In genomic region chr9:69140123-69140741, GRCh38 we compare ENCODE assay signal across 30 cellular contexts.
"Had no signal": no experiment of that assay in that cellular context is flagged by ENCODE, and none has a peak within 500 bp of the region (broad histone marks: within the 10 kb centered on the region; RNA-seq: fewer than 3 reads in every experiment).

No MANE protein-coding gene starts in this region.

- H3K4me3 ChIP-seq: ovary, prostate gland, sigmoid colon, thoracic aorta, uterus had no signal

- ATAC-seq: activated T-helper 17 cell treated with anti-CD3 and anti-CD28 coated beads, Interleukin-2, amount 50 U/mL, for 72 hours; left lobe of liver; stimulated activated effector memory CD8-positive, alpha-beta T cell treated with anti-CD3 and anti-CD28 coated beads, Interleukin-12 subunit alpha, Interleukin-12 subunit beta, amount 100 ng/mL, for 72 hours had no signal

- H3K27ac ChIP-seq: brain microvascular endothelial cell, ovary, prostate gland, sigmoid colon, thoracic aorta, uterus had no signal

- H3K27ac Mint-ChIP-seq: activated T-cell treated with anti-CD3 and anti-CD28 coated beads, Interleukin-2, amount 50 U/mL, for 24 hours; activated T-helper 17 cell treated with anti-CD3 and anti-CD28 coated beads, Interleukin-2, amount 50 U/mL, for 72 hours; dendritic cell treated with granulocyte-macrophage colony-stimulating factor and Interleukin-4, amounts not matched to agents 40 ng/mL and 50 ng/mL, for 4 days; nephron; stimulated activated effector memory CD8-positive, alpha-beta T cell treated with anti-CD3 and anti-CD28 coated beads, Interleukin-12 subunit alpha, Interleukin-12 subunit beta, amount 100 ng/mL, for 72 hours; stimulated activated naive CD8-positive, alpha-beta T cell treated with anti-CD3 and anti-CD28 coated beads, Interleukin-15, Interleukin-2, amounts not matched to agents 100 ng/mL and 50 ng/mL, for 24 hours; type B pancreatic cell had no signal

- H3K36me3 ChIP-seq: brain microvascular endothelial cell, ovary, prostate gland, sigmoid colon, thoracic aorta, uterus had no signal

- FAIRE-seq: astrocyte, endometrium, small intestine had no signal

- H3K36me3 Mint-ChIP-seq: stimulated activated effector memory CD8-positive, alpha-beta T cell treated with anti-CD3 and anti-CD28 coated beads, Interleukin-12 subunit alpha, Interleukin-12 subunit beta, amount 100 ng/mL, for 72 hours had no signal

- H3K4me1 Mint-ChIP-seq: activated T-helper 17 cell treated with anti-CD3 and anti-CD28 coated beads, Interleukin-2, amount 50 U/mL, for 72 hours; central memory CD8-positive, alpha-beta T cell; stimulated activated effector memory CD8-positive, alpha-beta T cell treated with anti-CD3 and anti-CD28 coated beads, Interleukin-12 subunit alpha, Interleukin-12 subunit beta, amount 100 ng/mL, for 72 hours had no signal

- H3K4me3 Mint-ChIP-seq: activated T-cell treated with anti-CD3 and anti-CD28 coated beads, Interleukin-2, amount 50 U/mL, for 24 hours; activated T-helper 17 cell treated with anti-CD3 and anti-CD28 coated beads, Interleukin-2, amount 50 U/mL, for 72 hours; central memory CD8-positive, alpha-beta T cell; dendritic cell treated with granulocyte-macrophage colony-stimulating factor and Interleukin-4, amounts not matched to agents 40 ng/mL and 50 ng/mL, for 4 days; nephron; stimulated activated effector memory CD8-positive, alpha-beta T cell treated with anti-CD3 and anti-CD28 coated beads, Interleukin-12 subunit alpha, Interleukin-12 subunit beta, amount 100 ng/mL, for 72 hours; stimulated activated naive CD8-positive, alpha-beta T cell treated with anti-CD3 and anti-CD28 coated beads, Interleukin-15, Interleukin-2, amounts not matched to agents 100 ng/mL and 50 ng/mL, for 24 hours; type B pancreatic cell had no signal

- H3K4me1 ChIP-seq: prostate gland, sigmoid colon, uterus had no signal

- H3K9me3 Mint-ChIP-seq: activated T-cell treated with anti-CD3 and anti-CD28 coated beads, Interleukin-2, amount 50 U/mL, for 24 hours; activated T-helper 17 cell treated with anti-CD3 and anti-CD28 coated beads, Interleukin-2, amount 50 U/mL, for 72 hours; central memory CD8-positive, alpha-beta T cell; dendritic cell treated with granulocyte-macrophage colony-stimulating factor and Interleukin-4, amounts not matched to agents 40 ng/mL and 50 ng/mL, for 4 days; nephron; stimulated activated effector memory CD8-positive, alpha-beta T cell treated with anti-CD3 and anti-CD28 coated beads, Interleukin-12 subunit alpha, Interleukin-12 subunit beta, amount 100 ng/mL, for 72 hours; stimulated activated naive CD8-positive, alpha-beta T cell treated with anti-CD3 and anti-CD28 coated beads, Interleukin-15, Interleukin-2, amounts not matched to agents 100 ng/mL and 50 ng/mL, for 24 hours; type B pancreatic cell had no signal

- H3K27me3 ChIP-seq: brain microvascular endothelial cell, ovary, sigmoid colon, uterus had no signal

- H3K9me3 ChIP-seq: ovary, prostate gland, sigmoid colon, thoracic aorta, uterus had no signal

- DNase-seq: activated CD4-positive, alpha-beta T cell treated with anti-CD3 and anti-CD28 coated beads for 4 hours; activated CD4-positive, alpha-beta T cell treated with anti-CD3 and anti-CD28 coated beads, Interleukin-2, amount 50 U/mL, for 48 hours; activated CD8-positive, alpha-beta memory T cell treated with anti-CD3 and anti-CD28 coated beads for 24 hours; activated CD8-positive, alpha-beta memory T cell treated with anti-CD3 and anti-CD28 coated beads, Interleukin-2, amount 50 U/mL, for 4 hours; activated gamma-delta T cell treated with Interleukin-2 at 50 U/mL for 16 hours; activated naive CD4-positive, alpha-beta T cell treated with anti-CD3 and anti-CD28 coated beads, Interleukin-2, amount 50 U/mL, for 16 hours; activated T-cell treated with anti-CD3 and anti-CD28 coated beads, Interleukin-2, amount 50 U/mL, for 24 hours; amniotic stem cell; brain microvascular endothelial cell; effector CD4-positive, alpha-beta T cell; erythroblast; foreskin fibroblast; ovary; retina; sigmoid colon; small intestine; stimulated activated CD4-positive, alpha-beta T cell treated with anti-CD3 and anti-CD28 coated beads, Interleukin-4, amount 100 ng/mL, for 24 hours; uterus had no signal

- H3K27me3 Mint-ChIP-seq: activated T-cell treated with anti-CD3 and anti-CD28 coated beads, Interleukin-2, amount 50 U/mL, for 24 hours; activated T-helper 17 cell treated with anti-CD3 and anti-CD28 coated beads, Interleukin-2, amount 50 U/mL, for 72 hours; central memory CD8-positive, alpha-beta T cell; dendritic cell treated with granulocyte-macrophage colony-stimulating factor and Interleukin-4, amounts not matched to agents 40 ng/mL and 50 ng/mL, for 4 days; stimulated activated naive CD8-positive, alpha-beta T cell treated with anti-CD3 and anti-CD28 coated beads, Interleukin-15, Interleukin-2, amounts not matched to agents 100 ng/mL and 50 ng/mL, for 24 hours; type B pancreatic cell had no signal
